In the genomic region with DNA sequence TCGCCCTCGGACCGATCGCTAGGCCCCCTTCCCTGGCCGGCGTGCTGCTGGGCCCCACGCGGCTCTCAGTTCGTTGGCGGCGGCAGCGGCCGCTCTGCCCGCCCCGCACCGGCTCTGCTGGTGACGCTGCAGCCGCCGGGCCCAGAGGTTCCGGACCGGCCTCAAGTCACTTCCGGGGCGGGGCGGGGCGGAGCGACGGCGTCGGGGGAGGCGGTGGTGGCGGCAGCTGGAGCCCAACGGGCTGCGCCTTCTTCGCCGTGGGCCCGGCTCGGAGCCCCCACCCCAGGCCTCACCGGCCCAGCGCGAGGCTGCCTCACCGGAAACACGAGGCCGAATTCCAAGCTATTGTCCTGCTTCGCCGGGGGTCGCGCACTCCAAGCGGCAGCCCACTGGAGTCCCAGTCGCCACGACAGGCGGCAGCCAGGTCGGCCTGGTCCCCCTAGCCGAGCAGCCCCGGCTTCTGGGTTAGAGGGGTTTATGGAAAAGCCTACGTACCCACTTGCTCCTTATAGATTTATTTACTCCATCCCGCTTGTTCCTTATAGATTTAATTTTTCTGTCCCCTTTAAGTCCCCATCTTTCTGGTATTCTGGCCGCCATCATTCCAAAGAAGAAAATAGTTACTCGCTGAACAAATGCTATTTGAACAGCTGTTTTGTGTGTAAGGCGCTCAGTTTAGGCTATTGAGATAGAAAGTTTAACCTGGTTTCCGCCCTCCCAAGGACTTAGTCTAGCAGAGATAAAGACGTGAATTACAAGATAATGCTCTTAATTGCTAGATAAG, we compare ENCODE assay signal across 8 cellular contexts. TPM values are rescaled to one million over a fixed set of nuclear protein-coding genes. Genes with fewer than 3 reads are reported as not detected.
A peak's percentile ranks its signal among the peaks of the same experiment; 100 is the strongest.
DNase-seq lines count a peak whose midpoint lies in the region; ATAC-seq lines count a peak whose summit lies in the region.

A gene with protein sequence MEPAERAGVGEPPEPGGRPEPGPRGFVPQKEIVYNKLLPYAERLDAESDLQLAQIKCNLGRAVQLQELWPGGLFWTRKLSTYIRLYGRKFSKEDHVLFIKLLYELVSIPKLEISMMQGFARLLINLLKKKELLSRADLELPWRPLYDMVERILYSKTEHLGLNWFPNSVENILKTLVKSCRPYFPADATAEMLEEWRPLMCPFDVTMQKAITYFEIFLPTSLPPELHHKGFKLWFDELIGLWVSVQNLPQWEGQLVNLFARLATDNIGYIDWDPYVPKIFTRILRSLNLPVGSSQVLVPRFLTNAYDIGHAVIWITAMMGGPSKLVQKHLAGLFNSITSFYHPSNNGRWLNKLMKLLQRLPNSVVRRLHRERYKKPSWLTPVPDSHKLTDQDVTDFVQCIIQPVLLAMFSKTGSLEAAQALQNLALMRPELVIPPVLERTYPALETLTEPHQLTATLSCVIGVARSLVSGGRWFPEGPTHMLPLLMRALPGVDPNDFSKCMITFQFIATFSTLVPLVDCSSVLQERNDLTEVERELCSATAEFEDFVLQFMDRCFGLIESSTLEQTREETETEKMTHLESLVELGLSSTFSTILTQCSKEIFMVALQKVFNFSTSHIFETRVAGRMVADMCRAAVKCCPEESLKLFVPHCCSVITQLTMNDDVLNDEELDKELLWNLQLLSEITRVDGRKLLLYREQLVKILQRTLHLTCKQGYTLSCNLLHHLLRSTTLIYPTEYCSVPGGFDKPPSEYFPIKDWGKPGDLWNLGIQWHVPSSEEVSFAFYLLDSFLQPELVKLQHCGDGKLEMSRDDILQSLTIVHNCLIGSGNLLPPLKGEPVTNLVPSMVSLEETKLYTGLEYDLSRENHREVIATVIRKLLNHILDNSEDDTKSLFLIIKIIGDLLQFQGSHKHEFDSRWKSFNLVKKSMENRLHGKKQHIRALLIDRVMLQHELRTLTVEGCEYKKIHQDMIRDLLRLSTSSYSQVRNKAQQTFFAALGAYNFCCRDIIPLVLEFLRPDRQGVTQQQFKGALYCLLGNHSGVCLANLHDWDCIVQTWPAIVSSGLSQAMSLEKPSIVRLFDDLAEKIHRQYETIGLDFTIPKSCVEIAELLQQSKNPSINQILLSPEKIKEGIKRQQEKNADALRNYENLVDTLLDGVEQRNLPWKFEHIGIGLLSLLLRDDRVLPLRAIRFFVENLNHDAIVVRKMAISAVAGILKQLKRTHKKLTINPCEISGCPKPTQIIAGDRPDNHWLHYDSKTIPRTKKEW (N-terminal part only) (minus strand): TSS at position 96 of the 784 bp plus-strand sequence. CDS start 209 bp downstream, outside the sequence.

- peak within 1 kb of the TSS; percentile 98 to 100 (median 98) for H3K27ac Mint-ChIP-seq in immature natural killer cell

- H3K27ac ChIP-seq in caudate nucleus (ENCODE audit: low read depth, low read length): peak within 1 kb of the TSS; percentile 93

- ATAC-seq in GM18909 (IDR thresholded peaks at IDR 0.05; ENCODE audit: poor library complexity, unreplicated experiment) (peak; percentile 85), HG03139 (IDR thresholded peaks at IDR 0.05; ENCODE audit: unreplicated experiment) (peak; percentile 82)

- H3K27me3 Mint-ChIP-seq in immature natural killer cell (ENCODE audit: low read depth in 3 of 3): peaks cover 0 to 11% (median 10%) of the 10 kb centered on the region in 3 donors

- peak within 1 kb of the TSS; percentile 88 to 98 (median 97) for H3K4me3 Mint-ChIP-seq in immature natural killer cell

- H3K9me3 Mint-ChIP-seq in immature natural killer cell: no peaks in the 10 kb centered on the region

- H3K36me3 Mint-ChIP-seq in immature natural killer cell: peaks cover 5 to 25% (median 19%) of the 10 kb centered on the region in 3 donors

- peak; percentile 95 for DNase-seq in AG08395 (ENCODE audit: low spot score)
- DNase-seq in NCI-H226: peak; percentile 86
- peak; percentile 91 to 95 (median 94) for DNase-seq in activated CD4-positive, CD25-positive, alpha-beta regulatory T cell (lab: John Stamatoyannopoulos, UW)
- peak in 60 of 61 donors; percentile 59 to 94 (median 87) for DNase-seq in caudate nucleus (lab: John Stamatoyannopoulos, UW)
- DNase-seq in immature natural killer cell: peak; percentile 91 to 92 (median 92)
- peak; percentile 71 for DNase-seq in smooth muscle cell of the brain vasculature (ENCODE audit: low read depth, low spot score)

- peaks cover 50 to 68% of the 10 kb centered on the region in 2 donors for H3K4me1 Mint-ChIP-seq in immature natural killer cell

RNA-seq across cellular contexts. Expression of the gene that starts here (rescaled TPM):
- 1 to 10 TPM; 1.8 to 8.8 (median 4.2) TPM for polyA plus RNA-seq in immature natural killer cell

Comparison
In these comparisons a context has a peak if more than half of its experiments do, and no peak if none do; other contexts are left out.
1. Peak in every context shown above with its lines: DNase-seq, ATAC-seq and H3K27ac ChIP-seq.